24 cellular contexts compared by ENCODE assay signal in genomic region chr13:75419656-75420055, GRCh38.
DNase-seq lines count a peak whose midpoint lies in the region; ATAC-seq and TF ChIP-seq lines count a peak whose summit lies in the region.
"Had no signal": no experiment of that assay in that cellular context is flagged by ENCODE, and none has a peak within 500 bp of the region (broad histone marks: within the 10 kb centered on the region; RNA-seq: fewer than 3 reads in every experiment).

No MANE protein-coding gene starts in this region.

- TF ChIP-seq POLR2A in gastrocnemius medialis (IDR thresholded peaks at IDR 0.05): no peak
- no peak for TF ChIP-seq POLR2A in ovary (IDR thresholded peaks at IDR 0.05)

- in situ Hi-C loops in gastrocnemius medialis (cut with MboI; ENCODE audit: low sequenced_read_pairs in 4 of 4): no loop called here

- H3K4me1 ChIP-seq in gastrocnemius medialis: peaks cover 81 to 85% of the 10 kb centered on the region in 2 donors
- no peaks in the 10 kb centered on the region for H3K4me1 ChIP-seq in aorta (ENCODE audit: control insufficient read depth in 1 of 2, insufficient read depth in 2 of 2, low read length in 2 of 2)
- peaks cover 18% of the 10 kb centered on the region for H3K4me1 ChIP-seq in ovary (ENCODE audit: insufficient read depth)

- H3K27me3 Mint-ChIP-seq in activated naive CD8-positive, alpha-beta T cell treated with anti-CD3 and anti-CD28 coated beads for 36 hours: peaks cover 14% of the 10 kb centered on the region
- H3K27me3 Mint-ChIP-seq in activated naive CD8-positive, alpha-beta T cell treated with anti-CD3 and anti-CD28 coated beads, Interleukin-2, amount 50 U/mL, for 24 hours: peaks cover 3% of the 10 kb centered on the region

- TF ChIP-seq CTCF in gastrocnemius medialis (IDR thresholded peaks at IDR 0.05 in 4 of 5, conservative IDR thresholded peaks at IDR 0.05 in 1 of 5) (no peak), ovary (IDR thresholded peaks at IDR 0.05) (no peak)

- H3K4me3 Mint-ChIP-seq in activated naive CD8-positive, alpha-beta T cell treated with anti-CD3 and anti-CD28 coated beads for 36 hours: no peak overlapping the region
- H3K4me3 Mint-ChIP-seq in activated naive CD8-positive, alpha-beta T cell treated with anti-CD3 and anti-CD28 coated beads, Interleukin-2, amount 50 U/mL, for 24 hours: no peak overlapping the region
- H3K4me3 Mint-ChIP-seq: CD14-positive monocyte had no signal

- peak overlapping the region in 2 of 4 donors; percentile 3 to 16 for H3K4me3 ChIP-seq in gastrocnemius medialis
- no peak overlapping the region for H3K4me3 ChIP-seq in aorta (ENCODE audit: low read length in 2 of 2)
- no peak overlapping the region for H3K4me3 ChIP-seq in ovary
- H3K4me3 ChIP-seq: GM23248, SK-N-MC had no signal

- peak overlapping the region; percentile 6 for H3K27ac Mint-ChIP-seq in activated naive CD8-positive, alpha-beta T cell treated with anti-CD3 and anti-CD28 coated beads for 36 hours
- H3K27ac Mint-ChIP-seq in activated naive CD8-positive, alpha-beta T cell treated with anti-CD3 and anti-CD28 coated beads, Interleukin-2, amount 50 U/mL, for 24 hours: no peak overlapping the region

- WGBS in aorta, 2 donors: 95 to 97% methylated on average over 7 of the region's 7 CpGs
- 85 to 91% (median 88%) methylated on average over 7 of the region's 7 CpGs for WGBS in ovary, 3 donors

- H3K36me3 ChIP-seq in gastrocnemius medialis: no peaks in the 10 kb centered on the region
- no peaks in the 10 kb centered on the region for H3K36me3 ChIP-seq in aorta (ENCODE audit: control insufficient read depth in 1 of 2, insufficient read depth in 2 of 2, low read length in 1 of 2)
- H3K36me3 ChIP-seq in ovary: no peaks in the 10 kb centered on the region
- H3K36me3 ChIP-seq: BE2C had no signal

- ATAC-seq in activated naive CD8-positive, alpha-beta T cell treated with anti-CD3 and anti-CD28 coated beads, Interleukin-2, amount 50 U/mL, for 24 hours: no peak
- ATAC-seq in left cardiac atrium: peak; percentile 32 to 43
- ATAC-seq in gastrocnemius medialis: peak in 1 of 2 donors; percentile 4
- ATAC-seq in aorta (ENCODE audit: low FRiP score): no peak
- no peak for ATAC-seq in HG02884 (IDR thresholded peaks at IDR 0.05; ENCODE audit: unreplicated experiment)
- ATAC-seq: Panc1 had no signal

- no peak for TF ChIP-seq EP300 in ovary (IDR thresholded peaks at IDR 0.05)

- H3K27ac ChIP-seq in gastrocnemius medialis: peak overlapping the region; percentile 80 to 89 (median 87)
- H3K27ac ChIP-seq in aorta (ENCODE audit: low read depth in 1 of 2, low read length in 2 of 2): no peak overlapping the region
- no peak overlapping the region for H3K27ac ChIP-seq in ovary
- H3K27ac ChIP-seq: GM23248, RWPE1 had no signal

- intact Hi-C loops in left cardiac atrium (cut with DNase I): no loop called here
- intact Hi-C loops in gastrocnemius medialis (cut with DNase I; ENCODE audit: low total_unique reads): loop anchor here (5.0 kb wide), 1 partner anchor 47 kb away; no protein-coding TSS in a partner anchor
- intact Hi-C loops in aorta (cut with DNase I): no loop called here
- intact Hi-C loops in ovary (cut with DNase I): no loop called here

- H3K27me3 ChIP-seq in gastrocnemius medialis (no peaks in the 10 kb centered on the region), aorta (ENCODE audit: control insufficient read depth in 1 of 2, insufficient read depth in 2 of 2, low read length in 1 of 2) (no peaks in the 10 kb centered on the region), ovary (no peaks in the 10 kb centered on the region)
- H3K27me3 ChIP-seq: BE2C had no signal

- no peak for DNase-seq in activated naive CD8-positive, alpha-beta T cell treated with anti-CD3 and anti-CD28 coated beads for 36 hours
- DNase-seq in activated naive CD8-positive, alpha-beta T cell treated with anti-CD3 and anti-CD28 coated beads, Interleukin-2, amount 50 U/mL, for 24 hours: no peak
- DNase-seq in left cardiac atrium (no peak), gastrocnemius medialis (no peak), aorta (no peak), ovary (no peak)
- DNase-seq: 8988T, ACHN, BE2C, DMS153, DND-41, H7, KBM-7, NCI-H1105, NCI-H1436 treated with DMSO at 0.1 percent for 48 hours, NCI-H187 treated with DMSO at 0.1 percent for 48 hours, NCI-H526 treated with DMSO at 0.1 percent for 48 hours, SIG-M5 had no signal

- H3K9me3 ChIP-seq in gastrocnemius medialis: no peaks in the 10 kb centered on the region
- H3K9me3 ChIP-seq in aorta (ENCODE audit: control insufficient read depth, low read length): no peaks in the 10 kb centered on the region
- H3K9me3 ChIP-seq in ovary: no peaks in the 10 kb centered on the region
- H3K9me3 ChIP-seq: BE2C had no signal

- no peaks in the 10 kb centered on the region for H3K4me1 Mint-ChIP-seq in activated naive CD8-positive, alpha-beta T cell treated with anti-CD3 and anti-CD28 coated beads for 36 hours
- peaks cover 3% of the 10 kb centered on the region for H3K4me1 Mint-ChIP-seq in activated naive CD8-positive, alpha-beta T cell treated with anti-CD3 and anti-CD28 coated beads, Interleukin-2, amount 50 U/mL, for 24 hours

- H3K36me3 Mint-ChIP-seq in activated naive CD8-positive, alpha-beta T cell treated with anti-CD3 and anti-CD28 coated beads for 36 hours: no peaks in the 10 kb centered on the region
- no peaks in the 10 kb centered on the region for H3K36me3 Mint-ChIP-seq in activated naive CD8-positive, alpha-beta T cell treated with anti-CD3 and anti-CD28 coated beads, Interleukin-2, amount 50 U/mL, for 24 hours (ENCODE audit: low read depth)

- no peaks in the 10 kb centered on the region for H3K9me3 Mint-ChIP-seq in activated naive CD8-positive, alpha-beta T cell treated with anti-CD3 and anti-CD28 coated beads for 36 hours
- H3K9me3 Mint-ChIP-seq in activated naive CD8-positive, alpha-beta T cell treated with anti-CD3 and anti-CD28 coated beads, Interleukin-2, amount 50 U/mL, for 24 hours: no peaks in the 10 kb centered on the region
- H3K9me3 Mint-ChIP-seq: CD14-positive monocyte had no signal

Comparison
In these comparisons a context has a peak if more than half of its experiments do, and no peak if none do; other contexts are left out.
1. ATAC-seq: peak in left cardiac atrium (2 of 2); none in activated naive CD8-positive, alpha-beta T cell treated with anti-CD3 and anti-CD28 coated beads, Interleukin-2, amount 50 U/mL, for 24 hours (single experiment), aorta (single experiment) and HG02884 (single experiment).
2. H3K27ac ChIP-seq: peak in gastrocnemius medialis (4 of 4); none in aorta (0 of 2) and ovary (0 of 2).